ENCODE assay signal across 21 cellular contexts in the genomic region with DNA sequence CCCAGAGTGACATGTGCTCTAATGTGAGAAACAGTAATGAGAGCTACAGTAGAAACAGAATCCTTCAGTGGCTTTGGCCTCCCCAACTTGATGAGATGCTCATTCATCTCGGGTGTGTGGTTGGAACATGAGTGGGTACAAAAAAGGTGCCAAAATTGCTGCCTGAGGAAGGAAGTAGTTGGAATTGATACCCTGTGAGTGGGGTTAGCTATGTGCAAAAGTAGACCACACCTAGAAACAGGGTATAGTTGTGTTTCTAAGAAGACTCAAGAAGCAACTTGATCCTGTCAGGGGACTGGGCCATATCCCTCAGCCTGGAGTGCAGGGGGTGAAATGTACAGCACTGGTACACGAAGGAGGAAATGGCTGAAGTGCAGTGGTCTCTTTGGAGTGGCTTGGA.
DNase-seq lines count a peak whose midpoint lies in the region; ATAC-seq, FAIRE-seq and TF ChIP-seq lines count a peak whose summit lies in the region.
"Had no signal": no experiment of that assay in that cellular context is flagged by ENCODE, and none has a peak within 500 bp of the region (broad histone marks: within the 10 kb centered on the region; RNA-seq: fewer than 3 reads in every experiment).

No MANE protein-coding gene starts in this region.

- H3K4me3 Mint-ChIP-seq in activated T-cell treated with anti-CD3 and anti-CD28 coated beads, Interleukin-2, amount 50 U/mL, for 72 hours = peak overlapping the region in 1 of 2 donors; percentile 38
- H3K4me3 Mint-ChIP-seq in activated CD8-positive, alpha-beta T cell treated with anti-CD3 and anti-CD28 coated beads, Interleukin-2, amount 10 ng/mL, durations not matched to agents 7 days and 5 days = no peak overlapping the region
- peak overlapping the region; percentile 43 for H3K4me3 Mint-ChIP-seq in natural killer cell
- H3K4me3 Mint-ChIP-seq: brain, endodermal cell had no signal

- ATAC-seq in activated T-cell treated with anti-CD3 and anti-CD28 coated beads, Interleukin-2, amount 50 U/mL, for 72 hours (replicated peaks in 1 of 2) = peak; percentile 31 to 38
- ATAC-seq in activated CD8-positive, alpha-beta T cell treated with anti-CD3 and anti-CD28 coated beads, Interleukin-2, amount 10 ng/mL, durations not matched to agents 7 days and 5 days = peak; percentile 15
- ATAC-seq in natural killer cell (peak in 2 of 3 donors; percentile 24 to 37), lower lobe of right lung (no peak)

- no peak overlapping the region for H3K4me3 ChIP-seq in lower lobe of right lung
- H3K4me3 ChIP-seq: skin epidermis had no signal

- CTCF ChIA-PET in activated CD8-positive, alpha-beta T cell treated with anti-CD3 and anti-CD28 coated beads, Interleukin-2, amount 10 ng/mL, durations not matched to agents 7 days and 5 days (lab: Charles Lee) = no interaction called here

- POLR2A ChIA-PET in activated CD8-positive, alpha-beta T cell treated with anti-CD3 and anti-CD28 coated beads, Interleukin-2, amount 10 ng/mL, durations not matched to agents 7 days and 5 days (lab: Charles Lee) = no interaction called here

- H3K4me1 Mint-ChIP-seq in activated T-cell treated with anti-CD3 and anti-CD28 coated beads, Interleukin-2, amount 50 U/mL, for 72 hours (ENCODE audit: low read depth) = peaks cover 50% of the 10 kb centered on the region
- peaks cover 47% of the 10 kb centered on the region for H3K4me1 Mint-ChIP-seq in activated CD8-positive, alpha-beta T cell treated with anti-CD3 and anti-CD28 coated beads, Interleukin-2, amount 10 ng/mL, durations not matched to agents 7 days and 5 days (ENCODE audit: low read depth)
- peaks cover 55% of the 10 kb centered on the region in 2 donors for H3K4me1 Mint-ChIP-seq in natural killer cell

- H3K9me3 Mint-ChIP-seq in activated T-cell treated with anti-CD3 and anti-CD28 coated beads, Interleukin-2, amount 50 U/mL, for 72 hours = no peaks in the 10 kb centered on the region
- H3K9me3 Mint-ChIP-seq in activated CD8-positive, alpha-beta T cell treated with anti-CD3 and anti-CD28 coated beads, Interleukin-2, amount 10 ng/mL, durations not matched to agents 7 days and 5 days (ENCODE audit: insufficient read depth) = peaks cover 8% of the 10 kb centered on the region
- H3K9me3 Mint-ChIP-seq in natural killer cell = peaks cover 0 to 3% of the 10 kb centered on the region in 2 donors

- H3K27ac ChIP-seq in lower lobe of right lung = no peak overlapping the region
- H3K27ac ChIP-seq: skin epidermis, VCaP had no signal

- H3K36me3 ChIP-seq in lower lobe of right lung = no peaks in the 10 kb centered on the region

- no peaks in the 10 kb centered on the region for H3K27me3 ChIP-seq in lower lobe of right lung (ENCODE audit: low read depth)

- no peaks in the 10 kb centered on the region for H3K4me1 ChIP-seq in lower lobe of right lung

- no peaks in the 10 kb centered on the region for H3K27me3 Mint-ChIP-seq in activated T-cell treated with anti-CD3 and anti-CD28 coated beads, Interleukin-2, amount 50 U/mL, for 72 hours (ENCODE audit: low read depth)
- H3K27me3 Mint-ChIP-seq in activated CD8-positive, alpha-beta T cell treated with anti-CD3 and anti-CD28 coated beads, Interleukin-2, amount 10 ng/mL, durations not matched to agents 7 days and 5 days (ENCODE audit: low read depth) = peaks cover 1% of the 10 kb centered on the region
- H3K27me3 Mint-ChIP-seq in natural killer cell (ENCODE audit: low read depth in 2 of 2) = peaks cover 9 to 12% of the 10 kb centered on the region in 2 donors

- intact Hi-C loops in natural killer cell (cut with micrococcal nuclease) (no loop called here), lower lobe of right lung (cut with DNase I) (no loop called here)

- peak; percentile 28 for FAIRE-seq in HTR-8/SVneo (lab: Jason Lieb, UNC)
- FAIRE-seq: GM18507 had no signal

- H3K27ac Mint-ChIP-seq in activated T-cell treated with anti-CD3 and anti-CD28 coated beads, Interleukin-2, amount 50 U/mL, for 72 hours = peak overlapping the region; percentile 80
- peak overlapping the region; percentile 35 for H3K27ac Mint-ChIP-seq in activated CD8-positive, alpha-beta T cell treated with anti-CD3 and anti-CD28 coated beads, Interleukin-2, amount 10 ng/mL, durations not matched to agents 7 days and 5 days
- H3K27ac Mint-ChIP-seq in natural killer cell = peak overlapping the region; percentile 3 to 9
- H3K27ac Mint-ChIP-seq: brain, endodermal cell had no signal

- H3K36me3 Mint-ChIP-seq in activated T-cell treated with anti-CD3 and anti-CD28 coated beads, Interleukin-2, amount 50 U/mL, for 72 hours (ENCODE audit: insufficient read depth in 2 of 2) = peaks cover 7 to 16% of the 10 kb centered on the region in 2 donors
- peaks cover 4% of the 10 kb centered on the region for H3K36me3 Mint-ChIP-seq in activated CD8-positive, alpha-beta T cell treated with anti-CD3 and anti-CD28 coated beads, Interleukin-2, amount 10 ng/mL, durations not matched to agents 7 days and 5 days (ENCODE audit: low read depth)
- H3K36me3 Mint-ChIP-seq in natural killer cell = no peaks in the 10 kb centered on the region
- H3K36me3 Mint-ChIP-seq: brain had no signal

- TF ChIP-seq CTCF in natural killer cell (IDR thresholded peaks at IDR 0.05) = no peak
- no peak for TF ChIP-seq CTCF in lower lobe of right lung (IDR thresholded peaks at IDR 0.05)

- peak; percentile 23 to 39 for DNase-seq in activated T-cell treated with anti-CD3 and anti-CD28 coated beads, Interleukin-2, amount 50 U/mL, for 72 hours
- DNase-seq in activated T-cell treated with anti-CD3 and anti-CD28 coated beads, Interleukin-2, amount 50 U/mL, for 1 hour = no peak
- no peak for DNase-seq in HTR-8/SVneo (ENCODE audit: insufficient read length, low spot score)
- DNase-seq in activated CD8-positive, alpha-beta T cell treated with anti-CD3 and anti-CD28 coated beads, Interleukin-2, amount 10 ng/mL, durations not matched to agents 7 days and 5 days = peak; percentile 27
- DNase-seq in natural killer cell = no peak
- no peak for DNase-seq in lower lobe of right lung
- DNase-seq in NCI-H510A treated with DMSO at 0.1 percent for 48 hours (lab: John Stamatoyannopoulos, UW) = no peak
- DNase-seq: C1 segment of cervical spinal cord, DMS153, endodermal cell, GDM1, GOT3, kidney glomerular epithelial cell, NCI-H1694 treated with DMSO at 0.1 percent for 48 hours, NCI-H2171 treated with DMSO at 0.1 percent for 48 hours, NCI-H526 treated with DMSO at 0.1 percent for 48 hours, occipital lobe had no signal

- H3K9me3 ChIP-seq in lower lobe of right lung = no peaks in the 10 kb centered on the region

Comparison
In these comparisons a context has a peak if more than half of its experiments do, and no peak if none do; other contexts are left out.
1. DNase-seq: peak in activated T-cell treated with anti-CD3 and anti-CD28 coated beads, Interleukin-2, amount 50 U/mL, for 72 hours (2 of 2) and activated CD8-positive, alpha-beta T cell treated with anti-CD3 and anti-CD28 coated beads, Interleukin-2, amount 10 ng/mL, durations not matched to agents 7 days and 5 days (single experiment); none in activated T-cell treated with anti-CD3 and anti-CD28 coated beads, Interleukin-2, amount 50 U/mL, for 1 hour (single experiment), HTR-8/SVneo (single experiment), natural killer cell (single experiment), lower lobe of right lung (single experiment) and NCI-H510A treated with DMSO at 0.1 percent for 48 hours (single experiment).
2. ATAC-seq: peak in activated T-cell treated with anti-CD3 and anti-CD28 coated beads, Interleukin-2, amount 50 U/mL, for 72 hours (2 of 2), activated CD8-positive, alpha-beta T cell treated with anti-CD3 and anti-CD28 coated beads, Interleukin-2, amount 10 ng/mL, durations not matched to agents 7 days and 5 days (single experiment) and natural killer cell (2 of 3); none in lower lobe of right lung (0 of 2).
3. H3K27ac Mint-ChIP-seq: peak in every context shown above with its lines; median percentile 80 in activated T-cell treated with anti-CD3 and anti-CD28 coated beads, Interleukin-2, amount 50 U/mL, for 72 hours; 35 in activated CD8-positive, alpha-beta T cell treated with anti-CD3 and anti-CD28 coated beads, Interleukin-2, amount 10 ng/mL, durations not matched to agents 7 days and 5 days; 6 in natural killer cell.